In the genomic region with DNA sequence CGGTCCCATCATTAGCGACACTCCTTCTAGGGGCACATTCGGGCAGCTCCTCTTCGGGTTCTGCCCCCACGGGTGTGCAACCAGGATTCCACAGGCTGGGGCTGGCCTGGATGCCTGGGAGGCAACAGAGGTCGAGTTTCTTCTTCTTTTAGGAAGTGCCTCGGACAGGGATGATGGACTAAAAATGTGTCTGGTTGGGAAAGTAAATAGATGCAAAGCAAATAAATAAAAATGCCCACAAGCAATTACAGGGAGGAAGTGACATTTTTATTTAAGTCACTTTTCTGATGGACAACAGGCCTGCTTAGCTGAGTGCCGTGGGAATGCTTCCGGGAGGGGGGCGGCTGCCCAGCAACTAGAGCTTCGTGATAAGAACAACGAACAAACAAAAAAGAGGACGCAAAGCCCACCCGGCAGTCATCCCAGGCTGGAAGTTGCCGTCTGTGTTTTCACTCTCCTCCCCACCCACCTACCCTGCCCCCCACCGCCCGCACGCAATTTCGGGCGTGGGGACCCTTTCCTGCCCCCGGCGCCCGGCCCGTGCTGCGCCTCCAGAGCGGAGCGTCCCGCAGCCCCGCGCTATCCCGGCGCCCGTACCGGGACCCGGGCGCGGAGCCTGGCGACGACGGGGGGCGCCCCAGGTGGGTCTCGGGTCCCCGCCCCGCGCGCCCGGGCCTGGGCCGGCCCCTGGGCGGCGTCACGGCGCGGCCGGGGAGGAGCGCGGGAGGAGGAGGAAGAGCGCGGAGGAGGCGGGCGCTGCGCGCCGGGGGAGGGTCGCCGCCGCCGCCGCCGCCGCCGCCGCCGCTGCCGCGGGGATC, we compare ENCODE assay signal across 7 cellular contexts. TPM values are rescaled to one million over a fixed set of nuclear protein-coding genes. Genes with fewer than 3 reads are reported as not detected.
DNase-seq lines count a peak whose midpoint lies in the region; ATAC-seq and TF ChIP-seq lines count a peak whose summit lies in the region.

No MANE protein-coding gene starts in this region.

- H3K79me2 ChIP-seq in mammary epithelial cell (ENCODE audit: insufficient read depth, low read length), result peaks cover 44% of the 10 kb centered on the region

- H3K9ac ChIP-seq in mammary epithelial cell (ENCODE audit: insufficient read depth, low read length), result no peak overlapping the region

- peak overlapping the region; percentile 62 for H3K4me2 ChIP-seq in mammary epithelial cell (ENCODE audit: insufficient read depth, low read depth, low read length)

- BruUV-seq in mammary epithelial cell (replicated peaks; lab: Mats Ljungman, UMichigan), result no TSS peak

- H3K36me3 ChIP-seq in mammary epithelial cell (ENCODE audit: insufficient read depth, low read length), result no peaks in the 10 kb centered on the region

- peaks cover 0 to 5% (median 0%) of the 10 kb centered on the region in 3 donors for H3K36me3 Mint-ChIP-seq in immature natural killer cell

- in situ Hi-C loops in mammary epithelial cell (cut with MboI; ENCODE audit: low sequenced_read_pairs in 2 of 2), result loop anchor here in 1 of 2 donors (25.0 kb wide), 1 partner anchor 157 kb away; no protein-coding TSS in a partner anchor

- dilution Hi-C loops in mammary epithelial cell (cut with HindIII; ENCODE audit: low sequenced_read_pairs), result no loop called here

- H4K20me1 ChIP-seq in mammary epithelial cell (ENCODE audit: insufficient read depth, low read length), result no peaks in the 10 kb centered on the region

- no peaks in the 10 kb centered on the region for H3K9me3 Mint-ChIP-seq in immature natural killer cell

- DNase-seq in GM12865 (ENCODE audit: low read depth) (peak; percentile 73), Kasumi-1 (lab: John Stamatoyannopoulos, UW) (peak; percentile 32 to 41), T-helper 22 cell (ENCODE audit: low read depth) (peak; percentile 58), mammary epithelial cell (no peak), immature natural killer cell (peak; percentile 62 to 68 (median 62))
- DNase-seq in stimulated activated CD4-positive, alpha-beta T cell treated with anti-CD3 and anti-CD28 coated beads, Interleukin-12 subunit alpha, Interleukin-12 subunit beta, amount 100 ng/mL, for 4 hours, result peak; percentile 69

- H3K4me1 ChIP-seq in mammary epithelial cell (ENCODE audit: insufficient read depth, low read length), result peaks cover 33% of the 10 kb centered on the region

- CTCF ChIA-PET in mammary epithelial cell (lab: Charles Lee; ENCODE audit: low non-redundant PET), result no interaction called here

- H3K4me3 ChIP-seq in GM12865 (ENCODE audit: low read depth, low read length) (peak overlapping the region; percentile 39), mammary epithelial cell (replicated peaks in 1 of 3; ENCODE audit: insufficient read depth in 1 of 3, low read depth in 2 of 3, low read length in 3 of 3) (peak overlapping the region; percentile 40 to 83 (median 58))

- H3K27me3 Mint-ChIP-seq in immature natural killer cell (ENCODE audit: low read depth in 3 of 3), result peaks cover 4 to 9% (median 6%) of the 10 kb centered on the region in 3 donors

- H3K27ac Mint-ChIP-seq in immature natural killer cell, result peak overlapping the region; percentile 77 to 93 (median 88)

- TF ChIP-seq CTCF in GM12865 (IDR thresholded peaks at IDR 0.05; ENCODE audit: insufficient read depth, low read depth, low read length, missing control alignments), result no peak
- TF ChIP-seq CTCF in mammary epithelial cell (conservative IDR thresholded peaks at IDR 0.05 in 1 of 2, IDR thresholded peaks at IDR 0.05 in 1 of 2; ENCODE audit: extremely low read depth in 1 of 2, insufficient read depth in 1 of 2, low read depth in 1 of 2, low read length in 2 of 2), result no peak

- intact Hi-C loops in mammary epithelial cell (cut with micrococcal nuclease), result no loop called here

- no peaks in the 10 kb centered on the region for H3K9me3 ChIP-seq in mammary epithelial cell (replicated peaks; ENCODE audit: insufficient read depth, low read length)

- peaks cover 58 to 59% of the 10 kb centered on the region in 2 donors for H3K4me1 Mint-ChIP-seq in immature natural killer cell

- peak overlapping the region; percentile 87 to 93 (median 91) for H3K4me3 Mint-ChIP-seq in immature natural killer cell

- 5% methylated on average over 17 of the region's 75 CpGs for WGBS in mammary epithelial cell (ENCODE audit: low coverage, missing lambda C conversion rate)

- no peak overlapping the region for H3K27ac ChIP-seq in mammary epithelial cell (ENCODE audit: insufficient read depth, low read depth, low read length)

- H3K27me3 ChIP-seq in mammary epithelial cell (ENCODE audit: insufficient read depth, low read length), result no peaks in the 10 kb centered on the region

- peak; percentile 73 for ATAC-seq in GM21825 (IDR thresholded peaks at IDR 0.05; ENCODE audit: unreplicated experiment)

- peak overlapping the region; percentile 83 for H2AFZ ChIP-seq in mammary epithelial cell (ENCODE audit: low read depth, low read length)

RNA-seq across cellular contexts. Expression of gene NCK2, which starts 0.4 kb away (rescaled TPM):
- 10 to 100 TPM; 49.2 to 73.2 TPM for total RNA-seq in mammary epithelial cell
- 48.1 TPM for polyA plus RNA-seq in mammary epithelial cell
- polyA minus RNA-seq in mammary epithelial cell, result 58.0 TPM
- 10 to 100 TPM; 10.7 to 22.1 (median 16.2) TPM for polyA plus RNA-seq in immature natural killer cell
